Comparison of ENCODE assay signal across 1 cellular context in genomic region chr2:133721155-133721554, GRCh38.
TF ChIP-seq lines count a peak whose summit lies in the region.

No MANE protein-coding gene starts in this region.

TF ChIP-seq in IMR-90, 13 proteins besides CTCF, POLR2A, EP300 and RAD21 (continued from another document):
- TF ChIP-seq ELK1 (IDR thresholded peaks at IDR 0.05; ENCODE audit: borderline replicate concordance, low read depth, low read length) (no peak), CEBPB (IDR thresholded peaks at IDR 0.05; ENCODE audit: low read depth, low read length) (no peak), RCOR1 (IDR thresholded peaks at IDR 0.05; ENCODE audit: insufficient replicate concordance, low read length) (no peak), BHLHE40 (IDR thresholded peaks at IDR 0.05; ENCODE audit: low read depth, low read length) (no peak), MAFK (IDR thresholded peaks at IDR 0.05; ENCODE audit: low read depth, low read length) (no peak), FOS (IDR thresholded peaks at IDR 0.05; ENCODE audit: low read depth, low read length) (no peak), MXI1 (IDR thresholded peaks at IDR 0.05; ENCODE audit: borderline replicate concordance, low read depth, low read length) (no peak), CHD1 (IDR thresholded peaks at IDR 0.05; ENCODE audit: low read depth, low read length) (no peak), SMC3 (IDR thresholded peaks at IDR 0.05; ENCODE audit: low read depth, low read length) (no peak), NFE2L2 (IDR thresholded peaks at IDR 0.05; ENCODE audit: low read depth, low read length) (no peak), MAZ (IDR thresholded peaks at IDR 0.05; ENCODE audit: borderline replicate concordance, low read depth, low read length) (no peak)
- TF ChIP-seq, protein P1, sequence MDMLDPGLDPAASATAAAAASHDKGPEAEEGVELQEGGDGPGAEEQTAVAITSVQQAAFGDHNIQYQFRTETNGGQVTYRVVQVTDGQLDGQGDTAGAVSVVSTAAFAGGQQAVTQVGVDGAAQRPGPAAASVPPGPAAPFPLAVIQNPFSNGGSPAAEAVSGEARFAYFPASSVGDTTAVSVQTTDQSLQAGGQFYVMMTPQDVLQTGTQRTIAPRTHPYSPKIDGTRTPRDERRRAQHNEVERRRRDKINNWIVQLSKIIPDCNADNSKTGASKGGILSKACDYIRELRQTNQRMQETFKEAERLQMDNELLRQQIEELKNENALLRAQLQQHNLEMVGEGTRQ (IDR thresholded peaks at IDR 0.05; ENCODE audit: low read depth, low read length) = no peak
